Comparison of ENCODE assay signal across 33 cellular contexts in genomic region chr12:90226211-90226610, GRCh38.
"Had no signal": no experiment of that assay in that cellular context is flagged by ENCODE, and none has a peak within 500 bp of the region (broad histone marks: within the 10 kb centered on the region; RNA-seq: fewer than 3 reads in every experiment).

No MANE protein-coding gene starts in this region.

- H3K27ac Mint-ChIP-seq: activated CD4-positive, alpha-beta memory T cell treated with anti-CD3 and anti-CD28 coated beads for 36 hours; activated naive CD4-positive, alpha-beta T cell treated with anti-CD3 and anti-CD28 coated beads for 36 hours; activated naive CD4-positive, alpha-beta T cell treated with anti-CD3 and anti-CD28 coated beads, Interleukin-2, amount 50 U/mL, for 72 hours; activated T-helper 1 cell treated with anti-CD3 and anti-CD28 coated beads, Interleukin-12 subunit alpha, Interleukin-12 subunit beta, Interleukin-2, Interleukin-4 antibody, amounts not matched to agents 30 ng/mL and 10 ng/mL and 1 ng/mL, durations not matched to agents 14 hours and 24 hours and 36 hours; brain; T-helper 2 cell treated with Interferon-gamma antibody and Interleukin-4, amounts not matched to agents 5 μg/mL and 100 μg/mL, for 36 hours; WTC11 had no signal

- H3K9me3 ChIP-seq: adrenal gland, SJCRH30 had no signal

- H3K36me3 Mint-ChIP-seq: activated CD4-positive, alpha-beta memory T cell treated with anti-CD3 and anti-CD28 coated beads for 36 hours; activated naive CD4-positive, alpha-beta T cell treated with anti-CD3 and anti-CD28 coated beads, Interleukin-2, amount 50 U/mL, for 72 hours; brain had no signal

- H3K36me3 ChIP-seq: adrenal gland, SJCRH30 had no signal

- ATAC-seq: activated naive CD4-positive, alpha-beta T cell treated with anti-CD3 and anti-CD28 coated beads, Interleukin-2, amount 50 U/mL, for 72 hours; activated T-cell treated with anti-CD3 and anti-CD28 coated beads, Interleukin-2, amount 50 U/mL, for 4 hours; Panc1; WTC11 had no signal

- H3K27me3 ChIP-seq: adrenal gland, SJCRH30 had no signal

- H3K4me1 Mint-ChIP-seq: brain had no signal

- H3K4me3 Mint-ChIP-seq: activated CD4-positive, alpha-beta memory T cell treated with anti-CD3 and anti-CD28 coated beads for 36 hours; activated naive CD4-positive, alpha-beta T cell treated with anti-CD3 and anti-CD28 coated beads for 36 hours; activated T-cell treated with anti-CD3 and anti-CD28 coated beads, Interleukin-2, amount 50 U/mL, for 4 hours; activated T-helper 1 cell treated with anti-CD3 and anti-CD28 coated beads, Interleukin-12 subunit alpha, Interleukin-12 subunit beta, Interleukin-2, Interleukin-4 antibody, amounts not matched to agents 30 ng/mL and 10 ng/mL and 1 ng/mL, durations not matched to agents 14 hours and 24 hours and 36 hours; brain; T-helper 2 cell treated with Interferon-gamma antibody and Interleukin-4, amounts not matched to agents 5 μg/mL and 100 μg/mL, for 36 hours; WTC11 had no signal

- H3K4me1 ChIP-seq: adrenal gland, SJCRH30 had no signal

- H3K9me3 Mint-ChIP-seq: activated CD4-positive, alpha-beta memory T cell treated with anti-CD3 and anti-CD28 coated beads for 36 hours; activated naive CD4-positive, alpha-beta T cell treated with anti-CD3 and anti-CD28 coated beads for 36 hours; activated naive CD4-positive, alpha-beta T cell treated with anti-CD3 and anti-CD28 coated beads, Interleukin-2, amount 50 U/mL, for 72 hours; activated T-cell treated with anti-CD3 and anti-CD28 coated beads, Interleukin-2, amount 50 U/mL, for 4 hours; activated T-helper 1 cell treated with anti-CD3 and anti-CD28 coated beads, Interleukin-12 subunit alpha, Interleukin-12 subunit beta, Interleukin-2, Interleukin-4 antibody, amounts not matched to agents 30 ng/mL and 10 ng/mL and 1 ng/mL, durations not matched to agents 14 hours and 24 hours and 36 hours; T-helper 2 cell treated with Interferon-gamma antibody and Interleukin-4, amounts not matched to agents 5 μg/mL and 100 μg/mL, for 36 hours had no signal

- H3K4me3 ChIP-seq: adrenal gland, SJCRH30, SK-N-MC had no signal

- FAIRE-seq: astrocyte, bronchial epithelial cell, TTC549 had no signal

- DNase-seq: activated CD4-positive, alpha-beta memory T cell treated with anti-CD3 and anti-CD28 coated beads for 36 hours; activated CD4-positive, alpha-beta T cell treated with anti-CD3 and anti-CD28 coated beads for 4 hours; activated CD4-positive, alpha-beta T cell treated with anti-CD3 and anti-CD28 coated beads, Interleukin-2, amount 50 U/mL, for 1 hour; activated CD4-positive, CD25-positive, alpha-beta regulatory T cell treated with anti-CD3 and anti-CD28 coated beads, Interleukin-2, amount 50 U/mL, for 72 hours; activated CD8-positive, alpha-beta memory T cell treated with anti-CD3 and anti-CD28 coated beads, Interleukin-2, amount 50 U/mL, for 4 hours; activated gamma-delta T cell treated with Interleukin-2 at 50 U/mL for 16 hours; activated naive CD4-positive, alpha-beta T cell treated with anti-CD3 and anti-CD28 coated beads for 36 hours; activated T-cell treated with anti-CD3 and anti-CD28 coated beads for 4 hours; activated T-cell treated with anti-CD3 and anti-CD28 coated beads, Interleukin-2, amount 50 U/mL, for 4 hours; adrenal gland; caudate nucleus; cerebellar nuclear complex; Karpas-422; NCI-H1048; NCI-H1105 treated with DMSO at 0.1 percent for 48 hours; NCI-H1436; NCI-H1694; NCI-H1930; NCI-H2081 treated with DMSO at 0.1 percent for 48 hours; NCI-H345; NCI-H524 treated with DMSO at 0.1 percent for 48 hours; SHP77; SJCRH30 had no signal

- H3K27ac ChIP-seq: adrenal gland, SJCRH30, SK-N-MC had no signal
